8 cellular contexts compared by ENCODE assay signal in genomic region chr7:128791968-128792319, GRCh38. TPM values are rescaled to one million over a fixed set of nuclear protein-coding genes. Genes with fewer than 3 reads are reported as not detected.
A peak's percentile ranks its signal among the peaks of the same experiment; 100 is the strongest.
DNase-seq lines count a peak whose midpoint lies in the region; ATAC-seq, FAIRE-seq and TF ChIP-seq lines count a peak whose summit lies in the region.

Gene CCDC136 (plus strand): TSS chr7:128791968. CDS start chr7:128792412, 444 bp downstream.

- peak within 1 kb of the TSS; percentile 84 for H3K4me2 ChIP-seq in PC-9

- peak within 1 kb of the TSS; percentile 88 for H2AFZ ChIP-seq in PC-9

- H3K4me1 ChIP-seq in PC-9 (replicated peaks; ENCODE audit: insufficient read depth) (peaks cover 4% of the 10 kb centered on the region; the same call in 1 of the 2 replicates), neutrophil (ENCODE audit: control insufficient read depth in 1 of 2, insufficient read depth in 1 of 2, low read depth in 1 of 2, low read length in 1 of 2) (peaks cover 6 to 14% of the 10 kb centered on the region in 2 experiments)

- H3K4me3 ChIP-seq in PC-9 (peak within 1 kb of the TSS; percentile 65), epithelial cell of proximal tubule (ENCODE audit: low read depth, low read length) (peak within 1 kb of the TSS; percentile 68), neutrophil (ENCODE audit: low read depth in 1 of 2, low read length in 1 of 2) (peak within 1 kb of the TSS; percentile 35 to 59)

- peak; percentile 54 for DNase-seq in ELR (ENCODE audit: low read depth)
- no peak for DNase-seq in PC-9
- no peak for DNase-seq in epithelial cell of proximal tubule (ENCODE audit: low read depth)
- DNase-seq in activated effector memory CD4-positive, alpha-beta T cell treated with Interleukin-2 at 50 U/mL for 16 hours = no peak
- DNase-seq in RCC 7860 (ENCODE audit: low spot score) = no peak

- FAIRE-seq in RCC 7860 (lab: Jason Lieb, UNC) = no peak

- H3K27me3 ChIP-seq in PC-9 (ENCODE audit: insufficient read depth, low read depth) = no peaks in the 10 kb centered on the region
- H3K27me3 ChIP-seq in neutrophil = peaks cover 74% of the 10 kb centered on the region

- CTCF ChIA-PET in PC-9 (lab: Charles Lee) = no interaction called here

- H3K36me3 ChIP-seq in PC-9 (ENCODE audit: low read depth) (no peaks in the 10 kb centered on the region), neutrophil (no peaks in the 10 kb centered on the region)

- no peaks in the 10 kb centered on the region for H3K9me2 ChIP-seq in PC-9 (ENCODE audit: insufficient read depth)

- ATAC-seq in HG03378 (IDR thresholded peaks at IDR 0.05; ENCODE audit: unreplicated experiment) = no peak
- ATAC-seq in HG02884 (IDR thresholded peaks at IDR 0.05; ENCODE audit: unreplicated experiment) = no peak

- no peak for TF ChIP-seq CTCF in PC-9 (conservative IDR thresholded peaks at IDR 0.05)
- TF ChIP-seq CTCF in epithelial cell of proximal tubule (conservative IDR thresholded peaks at IDR 0.05; ENCODE audit: low read depth, low read length) = no peak
- TF ChIP-seq CTCF in neutrophil (IDR thresholded peaks at IDR 0.05) = no peak

- POLR2A ChIA-PET in PC-9 (lab: Charles Lee; ENCODE audit: unreplicated experiment) = interaction anchor here (0.5 kb wide), 1 partner anchor 111 kb away, joined by 3 read pairs; no protein-coding TSS in a partner anchor

- H3K9me3 ChIP-seq in PC-9 (ENCODE audit: insufficient read depth, low read depth) (no peaks in the 10 kb centered on the region), neutrophil (no peaks in the 10 kb centered on the region)

- H4K20me1 ChIP-seq in PC-9 (ENCODE audit: insufficient read depth) = no peaks in the 10 kb centered on the region

- BruUV-seq in PC-9 (replicated peaks; lab: Mats Ljungman, UMichigan) = no TSS peak

- H3K27ac ChIP-seq in PC-9 = no peak within 1 kb of the TSS
- H3K27ac ChIP-seq in neutrophil = no peak within 1 kb of the TSS

- intact Hi-C loops in PC-9 (cut with micrococcal nuclease; ENCODE audit: unreplicated experiment) = loop anchor here (5.0 kb wide), 2 partner anchors 35 to 70 kb away; partner anchors contain the start of gene ATP6V1F

- peaks cover 4% of the 10 kb centered on the region; the same call in 1 of the 2 replicates for H3F3A ChIP-seq in PC-9 (ENCODE audit: insufficient read depth, low read depth)

- H3K79me2 ChIP-seq in PC-9 (ENCODE audit: low read depth) = no peaks in the 10 kb centered on the region

RNA-seq across cellular contexts. Expression of gene CCDC136, which starts in this region (rescaled TPM):
- 7.1 and 9.8 TPM in 2 replicates for total RNA-seq in PC-9 (2021)
- total RNA-seq in epithelial cell of proximal tubule = 2.0 and 4.5 TPM in 2 replicates
